ENCODE assay signal across 11 cellular contexts in genomic region chr5:11230890-11231289, GRCh38.
"Had no signal": no experiment of that assay in that cellular context is flagged by ENCODE, and none has a peak within 500 bp of the region (broad histone marks: within the 10 kb centered on the region; RNA-seq: fewer than 3 reads in every experiment).

No MANE protein-coding gene starts in this region.

- DNase-seq: GM23248, GOT3, H7, H9, HCEC 1CT, HFFc6 had no signal

- H3K9ac ChIP-seq: GM23248 had no signal

- H3K4me2 ChIP-seq: GM23338 had no signal

- ATAC-seq: GM23338, HCT116 had no signal

- H3K36me3 ChIP-seq: HAP-1 had no signal

- H3K9me3 ChIP-seq: HAP-1 had no signal

- H3K4me1 ChIP-seq: HAP-1 had no signal

- H3K27ac ChIP-seq: GM23248 had no signal

- H2AFZ ChIP-seq: GM23248, GM23338 had no signal

- FAIRE-seq: H1, H54 had no signal

- H3K4me3 ChIP-seq: GM23248, GM23338, HAP-1 had no signal
